8 cellular contexts compared by ENCODE assay signal in the genomic region with DNA sequence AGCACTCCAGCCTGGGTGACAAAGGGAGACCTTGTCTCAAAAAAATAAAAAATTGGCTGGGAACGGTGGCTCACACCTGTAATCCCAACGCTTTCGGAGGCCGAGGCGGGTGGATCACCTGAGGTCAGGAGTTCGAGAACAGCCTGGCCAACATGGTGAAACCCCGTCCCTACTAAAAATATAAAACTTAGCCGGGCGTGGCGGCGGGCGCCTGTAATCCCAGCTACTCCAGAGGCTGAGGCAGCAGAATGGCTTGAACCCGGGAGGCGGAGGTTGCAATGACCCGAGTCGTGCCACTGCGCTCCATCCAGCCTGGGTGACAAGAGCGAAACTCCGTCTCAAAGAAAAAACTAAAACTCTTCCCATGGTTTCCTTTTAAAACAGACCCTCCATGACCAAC. TPM values are rescaled to one million over a fixed set of nuclear protein-coding genes. Genes with fewer than 3 reads are reported as not detected.
DNase-seq lines count a peak whose midpoint lies in the region; ATAC-seq and TF ChIP-seq lines count a peak whose summit lies in the region.
"Not testable (repeated sequence)": the region's sequence is repeated elsewhere in the genome, so short reads cannot be mapped to it uniquely, and the experiment has no call there.

No MANE protein-coding gene starts in this region.

- not testable (repeated sequence) for H3K9ac ChIP-seq in OCI-LY1 (ENCODE audit: low read length)
- peak overlapping the region; percentile 97 for H3K9ac ChIP-seq in mesenchymal stem cell (ENCODE audit: low read length)

- not testable (repeated sequence) for H2BK12ac ChIP-seq in mesenchymal stem cell (ENCODE audit: low read length in 2 of 2)

- WGBS in mesenchymal stem cell: 98% methylated on average over 19 of the region's 19 CpGs

- not testable (repeated sequence) for H2AFZ ChIP-seq in OCI-LY1 (ENCODE audit: low read length); mesenchymal stem cell (ENCODE audit: low read depth, low read length)

- H3K4me3 Mint-ChIP-seq in CD4-positive, alpha-beta memory T cell: peak overlapping the region; percentile 1 to 63 (median 40)
- peak overlapping the region; percentile 48 for H3K4me3 Mint-ChIP-seq in activated T-cell treated with anti-CD3 and anti-CD28 coated beads, Interleukin-2, amount 50 U/mL, for 4 hours
- H3K4me3 Mint-ChIP-seq in chondrocyte (ENCODE audit: unreplicated experiment): peak overlapping the region; percentile 83
- peak overlapping the region; percentile 76 for H3K4me3 Mint-ChIP-seq in progenitor cell of endocrine pancreas (ENCODE audit: low read depth)

- not testable (repeated sequence) for H3K36me3 ChIP-seq in CD4-positive, alpha-beta memory T cell (ENCODE audit: insufficient read depth, low read length); OCI-LY1 (ENCODE audit: insufficient read depth, low read length); mesenchymal stem cell (ENCODE audit: control insufficient read depth in 1 of 2, insufficient read depth in 2 of 2, low read depth in 1 of 2, low read length in 2 of 2); thoracic aorta

- H3K23ac ChIP-seq in mesenchymal stem cell (ENCODE audit: low read length in 2 of 2): not testable (repeated sequence)

- ATAC-seq in activated T-cell treated with anti-CD3 and anti-CD28 coated beads, Interleukin-2, amount 50 U/mL, for 4 hours; foreskin keratinocyte; thoracic aorta (ENCODE audit: insufficient number of reproducible peaks, low FRiP score, low read depth): not testable (repeated sequence)

- not testable (repeated sequence) for DNase-seq in CD4-positive, alpha-beta memory T cell; activated T-cell treated with anti-CD3 and anti-CD28 coated beads, Interleukin-2, amount 50 U/mL, for 4 hours; chondrocyte (ENCODE audit: low spot score); foreskin keratinocyte; mesenchymal stem cell; progenitor cell of endocrine pancreas (ENCODE audit: low spot score, unreplicated experiment); thoracic aorta (ENCODE audit: low spot score)

- H4K20me1 ChIP-seq in OCI-LY1 (ENCODE audit: insufficient read depth, low read length): not testable (repeated sequence)

- not testable (repeated sequence) for H3K9me3 ChIP-seq in CD4-positive, alpha-beta memory T cell (ENCODE audit: control insufficient read depth in 1 of 2, low read length in 2 of 2); OCI-LY1 (ENCODE audit: low read length); mesenchymal stem cell (ENCODE audit: control insufficient read depth, low read length); thoracic aorta

- not testable (repeated sequence) for H3K18ac ChIP-seq in mesenchymal stem cell (ENCODE audit: low read depth in 1 of 2, low read length in 2 of 2)

- intact Hi-C loops in CD4-positive, alpha-beta memory T cell (cut with micrococcal nuclease): not testable (repeated sequence)

- not testable (repeated sequence) for H2BK5ac ChIP-seq in mesenchymal stem cell (ENCODE audit: low read depth, low read length, poor library complexity, severe bottlenecking)

- not testable (repeated sequence) for H3K9me2 ChIP-seq in OCI-LY1 (ENCODE audit: low read depth, low read length)

- not testable (repeated sequence) for H3K4me1 ChIP-seq in CD4-positive, alpha-beta memory T cell (ENCODE audit: insufficient read depth, low read length); foreskin keratinocyte; mesenchymal stem cell (ENCODE audit: control insufficient read depth, insufficient read depth, low read depth, low read length)
- peaks cover 10% of the 10 kb centered on the region for H3K4me1 ChIP-seq in OCI-LY1 (ENCODE audit: insufficient read depth, low read length, severe bottlenecking)
- peaks cover 0 to 16% of the 10 kb centered on the region in 2 donors for H3K4me1 ChIP-seq in thoracic aorta (ENCODE audit: control insufficient read depth in 1 of 2, low read depth in 2 of 2)

- not testable (repeated sequence) for TF ChIP-seq CTCF in OCI-LY1 (IDR thresholded peaks at IDR 0.05; ENCODE audit: low read length); chondrocyte (IDR thresholded peaks at IDR 0.05); foreskin keratinocyte (conservative IDR thresholded peaks at IDR 0.05); progenitor cell of endocrine pancreas (IDR thresholded peaks at IDR 0.05; ENCODE audit: unreplicated experiment); thoracic aorta (IDR thresholded peaks at IDR 0.05)

- H3K79me1 ChIP-seq in mesenchymal stem cell (replicated peaks; ENCODE audit: low read length, poor library complexity, severe bottlenecking): not testable (repeated sequence)

- CTCF ChIA-PET in CD4-positive, alpha-beta memory T cell (lab: Charles Lee; ENCODE audit: partially characterized antibody): interaction anchor here (1.3 kb wide), 1 partner anchor 9 kb away, joined by 4 read pairs; no protein-coding TSS in a partner anchor

- H2AK5ac ChIP-seq in mesenchymal stem cell (ENCODE audit: low read length, severe bottlenecking): not testable (repeated sequence)

- peaks cover 5 to 16% (median 9%) of the 10 kb centered on the region in 4 donors for H3K4me1 Mint-ChIP-seq in CD4-positive, alpha-beta memory T cell
- not testable (repeated sequence) for H3K4me1 Mint-ChIP-seq in activated T-cell treated with anti-CD3 and anti-CD28 coated beads, Interleukin-2, amount 50 U/mL, for 4 hours (ENCODE audit: low read depth); chondrocyte (ENCODE audit: low read depth); progenitor cell of endocrine pancreas (ENCODE audit: low read depth)

- H2BK15ac ChIP-seq in mesenchymal stem cell (ENCODE audit: low read depth, poor library complexity, severe bottlenecking): not testable (repeated sequence)

- H2BK120ac ChIP-seq in mesenchymal stem cell (ENCODE audit: low read depth, low read length): not testable (repeated sequence)

- H3K4me3 ChIP-seq in CD4-positive, alpha-beta memory T cell (ENCODE audit: low read length in 2 of 2); OCI-LY1 (ENCODE audit: low read depth, low read length, poor library complexity, severe bottlenecking): not testable (repeated sequence)
- peak overlapping the region in 1 of 2 experiments; percentile 89 for H3K4me3 ChIP-seq in mesenchymal stem cell (ENCODE audit: insufficient read depth in 1 of 2, low read depth in 1 of 2, low read length in 2 of 2)
- H3K4me3 ChIP-seq in thoracic aorta: peak overlapping the region; percentile 86

- H3K27me3 Mint-ChIP-seq in CD4-positive, alpha-beta memory T cell: peaks cover 22 to 42% of the 10 kb centered on the region in 2 donors
- H3K27me3 Mint-ChIP-seq in activated T-cell treated with anti-CD3 and anti-CD28 coated beads, Interleukin-2, amount 50 U/mL, for 4 hours (ENCODE audit: low read depth): peaks cover 44% of the 10 kb centered on the region
- not testable (repeated sequence) for H3K27me3 Mint-ChIP-seq in chondrocyte (ENCODE audit: low read depth)
- H3K27me3 Mint-ChIP-seq in progenitor cell of endocrine pancreas: peaks cover 15% of the 10 kb centered on the region

- not testable (repeated sequence) for H3K27ac ChIP-seq in CD4-positive, alpha-beta memory T cell (ENCODE audit: low read depth, low read length); OCI-LY1 (ENCODE audit: low read depth, low read length, poor library complexity, severe bottlenecking); mesenchymal stem cell (ENCODE audit: low read length, poor library complexity, severe bottlenecking)
- H3K27ac ChIP-seq in foreskin keratinocyte: peak overlapping the region; percentile 76
- peak overlapping the region in 1 of 2 donors; percentile 71 for H3K27ac ChIP-seq in thoracic aorta

- not testable (repeated sequence) for H3K36me3 Mint-ChIP-seq in CD4-positive, alpha-beta memory T cell; activated T-cell treated with anti-CD3 and anti-CD28 coated beads, Interleukin-2, amount 50 U/mL, for 4 hours (ENCODE audit: insufficient read depth); chondrocyte (ENCODE audit: low read depth); progenitor cell of endocrine pancreas (ENCODE audit: insufficient read depth)

- H3F3A ChIP-seq in OCI-LY1 (ENCODE audit: insufficient read depth, low read length): not testable (repeated sequence)

- H3K9me3 Mint-ChIP-seq in CD4-positive, alpha-beta memory T cell; activated T-cell treated with anti-CD3 and anti-CD28 coated beads, Interleukin-2, amount 50 U/mL, for 4 hours; chondrocyte (ENCODE audit: low read depth); progenitor cell of endocrine pancreas (ENCODE audit: low read depth): not testable (repeated sequence)

- H3K79me2 ChIP-seq in OCI-LY1 (ENCODE audit: insufficient read depth, low read length): not testable (repeated sequence)

- not testable (repeated sequence) for H3K14ac ChIP-seq in mesenchymal stem cell (ENCODE audit: low read length in 2 of 2)

- H4K8ac ChIP-seq in mesenchymal stem cell (ENCODE audit: low read length): not testable (repeated sequence)

- peaks cover 11% of the 10 kb centered on the region for H3K27me3 ChIP-seq in CD4-positive, alpha-beta memory T cell (ENCODE audit: insufficient read depth, low read length)
- H3K27me3 ChIP-seq in OCI-LY1 (ENCODE audit: insufficient read depth, low read length); foreskin keratinocyte; mesenchymal stem cell (ENCODE audit: control insufficient read depth in 1 of 2, insufficient read depth in 1 of 2, low read length in 2 of 2); thoracic aorta (replicated peaks; ENCODE audit: insufficient read depth): not testable (repeated sequence)

- not testable (repeated sequence) for H3K4ac ChIP-seq in mesenchymal stem cell (ENCODE audit: low read depth in 1 of 2, low read length in 2 of 2)

- POLR2A ChIA-PET in CD4-positive, alpha-beta memory T cell (lab: Charles Lee; ENCODE audit: partially characterized antibody): not testable (repeated sequence)

- peak overlapping the region; percentile 53; the same call in 1 of the 2 replicates for H3K4me2 ChIP-seq in OCI-LY1 (ENCODE audit: low read length)
- peak overlapping the region; percentile 86 for H3K4me2 ChIP-seq in mesenchymal stem cell (ENCODE audit: low read length, poor library complexity, severe bottlenecking)

- not testable (repeated sequence) for H3K27ac Mint-ChIP-seq in CD4-positive, alpha-beta memory T cell
- H3K27ac Mint-ChIP-seq in chondrocyte (ENCODE audit: unreplicated experiment): peak overlapping the region; percentile 80
- H3K27ac Mint-ChIP-seq in progenitor cell of endocrine pancreas: peak overlapping the region; percentile 53

- H4K91ac ChIP-seq in mesenchymal stem cell (ENCODE audit: low read length): not testable (repeated sequence)

RNA-seq across cellular contexts. Expression of a gene that starts 0.9 kb away (rescaled TPM):
- total RNA-seq in CD4-positive, alpha-beta memory T cell: not detected
- polyA plus RNA-seq in CD4-positive, alpha-beta memory T cell: not detected
- total RNA-seq in activated T-cell treated with anti-CD3 and anti-CD28 coated beads, Interleukin-2, amount 50 U/mL, for 4 hours: under 1 TPM; 0.61 to 0.99 (median 0.79) TPM
- 11.8 to 15.0 TPM (median 12.2 TPM) in 3 replicates for total RNA-seq in chondrocyte
- 3.3 and 3.6 TPM in 2 replicates for total RNA-seq in foreskin keratinocyte
- polyA plus RNA-seq in foreskin keratinocyte: 3.2 and 3.9 TPM in 2 replicates
- polyA plus RNA-seq in mesenchymal stem cell (2013, experiment 1 of 2): 6.6 TPM
- 6.1 TPM for polyA plus RNA-seq in mesenchymal stem cell (2013, experiment 2 of 2)
- total RNA-seq in progenitor cell of endocrine pancreas: 16.5 and 17.0 TPM in 2 replicates
- total RNA-seq in thoracic aorta: 10 to 100 TPM; 15.0 to 28.7 TPM

RNA-seq across cellular contexts. Expression of a gene that starts 15.5 kb away (rescaled TPM):
- not detected for total RNA-seq in CD4-positive, alpha-beta memory T cell
- polyA plus RNA-seq in CD4-positive, alpha-beta memory T cell: under 1 TPM in 1 of 2 donors, not detected in 1; 0.29 TPM
- 1 to 10 TPM; 3.9 to 6.1 (median 5.2) TPM for total RNA-seq in activated T-cell treated with anti-CD3 and anti-CD28 coated beads, Interleukin-2, amount 50 U/mL, for 4 hours
- total RNA-seq in chondrocyte (0.20 to 0.77 TPM in 2 of 3 replicates, not detected in the other), foreskin keratinocyte (0.78 and 1.1 TPM in 2 replicates), progenitor cell of endocrine pancreas (38.7 and 44.5 TPM in 2 replicates), thoracic aorta (not detected)
- polyA plus RNA-seq in foreskin keratinocyte: 1.3 and 1.5 TPM in 2 replicates
- 0.08 TPM for polyA plus RNA-seq in mesenchymal stem cell (2013, experiment 1 of 2)
- not detected for polyA plus RNA-seq in mesenchymal stem cell (2013, experiment 2 of 2)

RNA-seq across cellular contexts. Expression of a gene that starts 22.1 kb away (rescaled TPM):
- not detected for total RNA-seq in CD4-positive, alpha-beta memory T cell
- not detected for polyA plus RNA-seq in CD4-positive, alpha-beta memory T cell
- under 1 TPM in 1 of 3 donors, not detected in 2; 0.20 TPM for total RNA-seq in activated T-cell treated with anti-CD3 and anti-CD28 coated beads, Interleukin-2, amount 50 U/mL, for 4 hours
- total RNA-seq in chondrocyte (2.7 to 3.6 TPM (median 3.3 TPM) in 3 replicates), foreskin keratinocyte (0.07 TPM in 1 of 2 replicates, not detected in the other), progenitor cell of endocrine pancreas (17.5 and 26.8 TPM in 2 replicates), thoracic aorta (10 to 100 TPM; 12.6 to 34.9 TPM)
- 0.07 and 0.09 TPM in 2 replicates for polyA plus RNA-seq in foreskin keratinocyte
- polyA plus RNA-seq in mesenchymal stem cell (2013, experiment 1 of 2): 8.2 TPM
- 7.4 TPM for polyA plus RNA-seq in mesenchymal stem cell (2013, experiment 2 of 2)
